Comparison of ENCODE assay signal across 8 cellular contexts in genomic region chr2:46187112-46187618, GRCh38.
DNase-seq lines count a peak whose midpoint lies in the region; ATAC-seq and TF ChIP-seq lines count a peak whose summit lies in the region.

No MANE protein-coding gene starts in this region.

- H3K4me1 ChIP-seq in HEK293 (ENCODE audit: control insufficient read depth, insufficient read depth, low read length) = peaks cover 5% of the 10 kb centered on the region; the same call in 1 of the 2 replicates
- H3K4me1 ChIP-seq in duodenal mucosa (ENCODE audit: control insufficient read depth in 1 of 2, insufficient read depth in 2 of 2, low read length in 2 of 2) = peaks cover 8 to 14% of the 10 kb centered on the region in 2 donors
- no peaks in the 10 kb centered on the region for H3K4me1 ChIP-seq in prostate gland (replicated peaks)

- H3K27me3 ChIP-seq in duodenal mucosa (ENCODE audit: control insufficient read depth in 1 of 2, insufficient read depth in 2 of 2, low read length in 2 of 2) (no peaks in the 10 kb centered on the region), prostate gland (replicated peaks; ENCODE audit: insufficient read depth) (no peaks in the 10 kb centered on the region)

- peak overlapping the region; percentile 52 to 53 for H3K9ac ChIP-seq in duodenal mucosa (ENCODE audit: low read depth in 1 of 2, low read length in 2 of 2)

- H3K9me3 ChIP-seq in HEK293 (ENCODE audit: control insufficient read depth, insufficient read depth, low read depth, low read length) (no peaks in the 10 kb centered on the region), duodenal mucosa (ENCODE audit: control insufficient read depth in 1 of 2, low read length in 2 of 2) (no peaks in the 10 kb centered on the region), prostate gland (no peaks in the 10 kb centered on the region)

- DNase-seq in OCI-M1 (lab: John Stamatoyannopoulos, UW) (peak; percentile 81), prostate gland (ENCODE audit: low spot score) (peak; percentile 45), NCI-H187 treated with DMSO at 0.1 percent for 48 hours (lab: John Stamatoyannopoulos, UW) (no peak), NCI-H1105 (lab: John Stamatoyannopoulos, UW) (no peak), COR-L47 (lab: John Stamatoyannopoulos, UW) (no peak)

- ATAC-seq in GM18498 (IDR thresholded peaks at IDR 0.05; ENCODE audit: unreplicated experiment) = peak; percentile 77

- POLR2A ChIA-PET in HEK293 (lab: Yijun Ruan, JAX) = no interaction called here

- TF ChIP-seq POLR2A in prostate gland (IDR thresholded peaks at IDR 0.05) = no peak

- H3K36me3 ChIP-seq in HEK293 (ENCODE audit: control insufficient read depth in 2 of 2, insufficient read depth in 1 of 2, low read length in 2 of 2) (no peaks in the 10 kb centered on the region), duodenal mucosa (ENCODE audit: control insufficient read depth in 1 of 2, insufficient read depth in 2 of 2, low read length in 2 of 2) (no peaks in the 10 kb centered on the region), prostate gland (no peaks in the 10 kb centered on the region)

- WGBS in prostate gland = 5% methylated on average over 6 of the region's 6 CpGs

- H3K27ac ChIP-seq in HEK293 (ENCODE audit: extremely low read depth, low read depth, low read length) = no peak overlapping the region
- peak overlapping the region; percentile 68 for H3K27ac ChIP-seq in duodenal mucosa (ENCODE audit: low read depth, low read length)
- H3K27ac ChIP-seq in prostate gland = peak overlapping the region; percentile 61 to 69

- CTCF ChIA-PET in HEK293 (lab: Yijun Ruan, JAX) = interaction anchor here (0.7 kb wide), 1 partner anchor 458 kb away, joined by 3 read pairs; no protein-coding TSS in a partner anchor

- H3K4me3 ChIP-seq in HEK293 (ENCODE audit: low read depth, low read length) = no peak overlapping the region
- H3K4me3 ChIP-seq in duodenal mucosa (ENCODE audit: low read depth in 1 of 2, low read length in 2 of 2) = peak overlapping the region; percentile 56 to 58
- H3K4me3 ChIP-seq in prostate gland = no peak overlapping the region

- intact Hi-C loops in prostate gland (cut with DNase I) = no loop called here

- TF ChIP-seq CTCF in HEK293 (tag by site-specific recombination; IDR thresholded peaks at IDR 0.05) (no peak), prostate gland (IDR thresholded peaks at IDR 0.05) (no peak)

TF ChIP-seq in HEK293, 187 proteins besides CTCF, POLR2A, EP300 and RAD21:
- TF ChIP-seq PRDM6 (tag by site-specific recombination; IDR thresholded peaks at IDR 0.05) (peak; percentile 69), ZBTB6 (tag by site-specific recombination; IDR thresholded peaks at IDR 0.05) (no peak)

Comparison
In these comparisons a context has a peak if more than half of its experiments do, and no peak if none do; other contexts are left out.
1. H3K4me3 ChIP-seq: peak in duodenal mucosa (2 of 2); none in HEK293 (single experiment) and prostate gland (0 of 2).
2. DNase-seq: peak in OCI-M1 (single experiment) and prostate gland (single experiment); none in NCI-H187 treated with DMSO at 0.1 percent for 48 hours (single experiment), NCI-H1105 (single experiment) and COR-L47 (single experiment).